9 cellular contexts compared by ENCODE assay signal in the genomic region with DNA sequence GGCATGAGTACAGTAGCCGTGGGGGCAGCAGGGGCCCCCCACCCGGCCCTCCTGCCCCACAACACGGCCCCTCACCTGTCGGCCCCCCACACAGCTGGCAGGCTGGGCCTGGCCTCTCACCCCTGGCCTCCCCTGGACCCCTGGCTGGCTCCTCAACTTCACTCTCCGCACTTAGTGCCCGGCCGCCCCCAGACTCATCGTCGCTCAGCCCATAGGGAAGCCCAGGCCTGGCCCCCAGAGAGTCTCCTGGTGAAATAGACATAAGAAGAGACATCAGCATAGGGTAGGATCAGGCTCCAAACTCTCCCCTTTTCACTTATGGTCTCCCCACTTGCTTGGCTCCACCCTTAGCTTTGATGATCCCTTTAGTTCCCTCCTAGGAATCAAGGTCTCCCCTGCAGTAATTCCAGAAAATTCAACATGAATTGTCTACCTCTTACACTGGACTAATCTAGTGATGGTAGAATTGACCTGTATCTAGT. TPM values are rescaled to one million over a fixed set of nuclear protein-coding genes. Genes with fewer than 3 reads are reported as not detected.
DNase-seq lines count a peak whose midpoint lies in the region; FAIRE-seq and TF ChIP-seq lines count a peak whose summit lies in the region.
"Had no signal": no experiment of that assay in that cellular context is flagged by ENCODE, and none has a peak within 500 bp of the region (broad histone marks: within the 10 kb centered on the region; RNA-seq: fewer than 3 reads in every experiment).

No MANE protein-coding gene starts in this region.

- H3K4me1 Mint-ChIP-seq in CD8-positive, alpha-beta memory T cell, result peaks cover 28 to 37% (median 29%) of the 10 kb centered on the region in 3 donors

- peaks cover 20% of the 10 kb centered on the region for H3K4me1 ChIP-seq in CD8-positive, alpha-beta memory T cell (ENCODE audit: insufficient read depth, low read length)
- H3K4me1 ChIP-seq in NT2/D1 (ENCODE audit: insufficient read depth, insufficient read length), result no peaks in the 10 kb centered on the region
- peaks cover 0 to 8% (median 2%) of the 10 kb centered on the region in 4 experiments; a peak in 5 of 7 replicates for H3K4me1 ChIP-seq in H1 (replicated peaks in 1 of 4; ENCODE audit: control insufficient read depth in 3 of 4, insufficient read depth in 4 of 4, low read length in 3 of 4)
- H3K4me1 ChIP-seq in neuron (ENCODE audit: insufficient read depth, low read length), result peaks cover 26% of the 10 kb centered on the region
- peaks cover 4% of the 10 kb centered on the region for H3K4me1 ChIP-seq in ovary (ENCODE audit: insufficient read depth)

- peaks cover 0 to 88% (median 19%) of the 10 kb centered on the region in 3 donors for H3K36me3 Mint-ChIP-seq in CD8-positive, alpha-beta memory T cell

- no peak overlapping the region for H3K23ac ChIP-seq in H1 (ENCODE audit: insufficient read length)

- H2AK5ac ChIP-seq in H1 (ENCODE audit: low read depth, low read length), result no peak overlapping the region

- H4K91ac ChIP-seq in H1 (replicated peaks; ENCODE audit: insufficient read length, low read length), result no peak overlapping the region

- H3K36me3 ChIP-seq in CD8-positive, alpha-beta memory T cell (ENCODE audit: insufficient read depth, low read length), result peaks cover 41% of the 10 kb centered on the region
- H3K36me3 ChIP-seq in NT2/D1 (ENCODE audit: insufficient read depth, insufficient read length, low read length), result peaks cover 76% of the 10 kb centered on the region
- H3K36me3 ChIP-seq in H1 (ENCODE audit: control insufficient read depth in 2 of 4, insufficient read depth in 4 of 4, low read length in 3 of 4), result peaks cover 43 to 68% (median 59%) of the 10 kb centered on the region in 4 experiments
- H3K36me3 ChIP-seq in neuron (ENCODE audit: insufficient read depth, low read length), result peaks cover 76% of the 10 kb centered on the region
- H3K36me3 ChIP-seq in ovary, result no peaks in the 10 kb centered on the region
- H3K36me3 ChIP-seq in brain microvascular endothelial cell (replicated peaks), result peaks cover 68% of the 10 kb centered on the region

- TF ChIP-seq RAD21 in H1 (IDR thresholded peaks at IDR 0.05 in 1 of 2, conservative IDR thresholded peaks at IDR 0.05 in 1 of 2; ENCODE audit: low read depth in 2 of 2, low read length in 2 of 2), result no peak

- no peak overlapping the region for H2BK12ac ChIP-seq in H1 (ENCODE audit: low read depth, low read length)

- TF ChIP-seq POLR2A in H1 (IDR thresholded peaks at IDR 0.05; ENCODE audit: control extremely low read depth in 1 of 2, low read depth in 2 of 2, low read length in 2 of 2) (no peak), ovary (IDR thresholded peaks at IDR 0.05) (no peak)

- in situ Hi-C loops in brain microvascular endothelial cell (cut with HindIII; ENCODE audit: low pct_ligation_motif_present, low sequenced_read_pairs), result no loop called here

- TF ChIP-seq EP300 in H1 (IDR thresholded peaks at IDR 0.05; ENCODE audit: borderline replicate concordance in 1 of 2, low read depth in 2 of 2, low read length in 2 of 2), result no peak
- TF ChIP-seq EP300 in ovary (IDR thresholded peaks at IDR 0.05), result no peak

- WGBS in H1 (ENCODE audit: extremely low coverage in 1 of 2, insufficient coverage in 1 of 2, insufficient read length in 1 of 2, insufficient replicate concordance in 2 of 2, low coverage in 1 of 2, low lambda C conversion rate in 2 of 2, missing lambda C conversion rate in 1 of 2), 2 experiments, result 96% methylated on average over 9 of the region's 9 CpGs; no CpG with 5 or more reads in 1 of the 2 experiments
- WGBS in ovary, 3 donors, result 64 to 80% (median 75%) methylated on average over 6 to 9 of the region's 9 CpGs

- H3K18ac ChIP-seq in H1 (ENCODE audit: extremely low read depth, low read length), result no peak overlapping the region

- no peak overlapping the region for H2BK15ac ChIP-seq in H1 (ENCODE audit: low read length)

- H3K9me3 Mint-ChIP-seq in CD8-positive, alpha-beta memory T cell, result no peaks in the 10 kb centered on the region

- peak overlapping the region in 7 of 8 donors; percentile 92 to 97 (median 95) for H3K27ac Mint-ChIP-seq in CD8-positive, alpha-beta memory T cell

- peak overlapping the region in 4 of 7 donors; percentile 88 to 93 (median 91) for H3K4me3 Mint-ChIP-seq in CD8-positive, alpha-beta memory T cell

- H3K79me1 ChIP-seq in H1 (ENCODE audit: low read depth, low read length), result peaks cover 5% of the 10 kb centered on the region; the same call in 1 of the 2 replicates

- FAIRE-seq in H1 (lab: Jason Lieb, UNC), result no peak

- H3K56ac ChIP-seq in H1 (replicated peaks; ENCODE audit: insufficient read length, low read depth, low read length), result no peak overlapping the region

- no peak overlapping the region for H3K14ac ChIP-seq in H1 (ENCODE audit: insufficient read length)

- H3K4me2 ChIP-seq in H1 (ENCODE audit: insufficient read depth in 1 of 2, low read depth in 2 of 2, low read length in 2 of 2), result peak overlapping the region; percentile 88 to 96; a peak in 3 of 4 replicates

- H3K27me3 Mint-ChIP-seq in CD8-positive, alpha-beta memory T cell, result no peaks in the 10 kb centered on the region

- intact Hi-C loops in ovary (cut with DNase I), result loop anchor here in 1 of 4 donors (10.0 kb wide), 1 partner anchor 46 kb away; the partner anchor contains the start of gene NRBP1

- no peak overlapping the region for H3K27ac ChIP-seq in CD8-positive, alpha-beta memory T cell (ENCODE audit: low read depth, low read length)
- H3K27ac ChIP-seq in H1 (ENCODE audit: low read depth, low read length) (no peak overlapping the region), ovary (no peak overlapping the region), brain microvascular endothelial cell (no peak overlapping the region)

- no peak overlapping the region for H3K4ac ChIP-seq in H1 (replicated peaks; ENCODE audit: insufficient read length, low read depth, low read length)

- H2BK5ac ChIP-seq in H1 (ENCODE audit: low read depth, low read length), result 0 out of 2 replicates have a peak overlapping the region, but pooled peaks have one; percentile 5

- H3K4me3 ChIP-seq in CD8-positive, alpha-beta memory T cell (ENCODE audit: low read length), result no peak overlapping the region
- H3K4me3 ChIP-seq in NT2/D1 (ENCODE audit: insufficient read length, low read depth) (no peak overlapping the region), H1 (ENCODE audit: extremely low read depth in 1 of 4, insufficient read depth in 2 of 4, low read depth in 3 of 4, low read length in 4 of 4) (peak overlapping the region in 2 of 4 experiments; percentile 77 to 96; a peak in 3 of 8 replicates), neuron (ENCODE audit: low read length) (peak overlapping the region; percentile 73), ovary (no peak overlapping the region), brain microvascular endothelial cell (ENCODE audit: low read depth, low read length) (no peak overlapping the region)

- no peak overlapping the region for H2BK20ac ChIP-seq in H1 (ENCODE audit: low read length)

- no peak overlapping the region for H2BK120ac ChIP-seq in H1 (replicated peaks; ENCODE audit: low read depth, low read length)

- peak overlapping the region; percentile 75 for H4K8ac ChIP-seq in H1 (ENCODE audit: extremely low read depth, insufficient read depth, low read length)

- no peak for TF ChIP-seq CTCF in H1 (IDR thresholded peaks at IDR 0.05; ENCODE audit: control extremely low read depth in 1 of 3, insufficient read depth in 1 of 3, low read depth in 1 of 3, low read length in 3 of 3)
- no peak for TF ChIP-seq CTCF in ovary (IDR thresholded peaks at IDR 0.05)
- TF ChIP-seq CTCF in brain microvascular endothelial cell (IDR thresholded peaks at IDR 0.05; ENCODE audit: low read depth, low read length, missing control alignments), result no peak

- H2AFZ ChIP-seq in H1 (ENCODE audit: low read length) (no peak overlapping the region), neuron (ENCODE audit: low read depth, low read length) (no peak overlapping the region)

- H3K9me3 ChIP-seq in CD8-positive, alpha-beta memory T cell (ENCODE audit: low read length), result no peaks in the 10 kb centered on the region
- H3K9me3 ChIP-seq in NT2/D1 (ENCODE audit: insufficient read depth, low read length) (no peaks in the 10 kb centered on the region), H1 (ENCODE audit: insufficient read depth in 2 of 2, low read depth in 1 of 2, low read length in 1 of 2) (no peaks in the 10 kb centered on the region), neuron (ENCODE audit: low read length) (no peaks in the 10 kb centered on the region), ovary (no peaks in the 10 kb centered on the region)

- no peaks in the 10 kb centered on the region for H3K27me3 ChIP-seq in CD8-positive, alpha-beta memory T cell (ENCODE audit: insufficient read depth, low read length, poor library complexity, severe bottlenecking)
- H3K27me3 ChIP-seq in NT2/D1 (ENCODE audit: insufficient read depth, insufficient read length) (no peaks in the 10 kb centered on the region), H1 (replicated peaks in 1 of 4; ENCODE audit: control insufficient read depth in 3 of 4, extremely low read depth in 1 of 4, insufficient read depth in 3 of 4, low read length in 3 of 4) (no peaks in the 10 kb centered on the region), neuron (ENCODE audit: insufficient read depth, low read length) (no peaks in the 10 kb centered on the region), ovary (no peaks in the 10 kb centered on the region), brain microvascular endothelial cell (replicated peaks) (no peaks in the 10 kb centered on the region)

- peaks cover 0 to 12% of the 10 kb centered on the region in 2 experiments; a peak in 2 of 4 replicates for H3K79me2 ChIP-seq in H1 (ENCODE audit: control insufficient read depth in 1 of 2, insufficient read depth in 2 of 2, low read length in 2 of 2)

- POLR2A ChIA-PET in CD8-positive, alpha-beta memory T cell (lab: Charles Lee), result interaction anchor here (1.4 to 2.6 kb wide), 3 partner anchors 7 to 31 kb away, joined by 4 to 18 read pairs (median 4); partner anchors contain the start of genes EIF2B4 and PPM1G
- POLR2A ChIA-PET in H1 (lab: Charles Lee; ENCODE audit: partially characterized antibody), result interaction anchor here (0.8 to 9.5 kb wide), 15 partner anchors 7 to 250 kb away, joined by 3 to 114 read pairs (median 6); partner anchors contain the start of genes CCDC121, EIF2B4, GPN1 and GTF3C2

- H3K23me2 ChIP-seq in H1 (ENCODE audit: low read depth, low read length), result peaks cover 7% of the 10 kb centered on the region

- H3K9ac ChIP-seq in NT2/D1 (ENCODE audit: insufficient read length, low read depth), result peak overlapping the region; percentile 95
- H3K9ac ChIP-seq in H1 (replicated peaks in 1 of 4; ENCODE audit: extremely low read depth in 1 of 4, low read depth in 3 of 4, low read length in 3 of 4), result no peak overlapping the region

- H4K5ac ChIP-seq in H1 (ENCODE audit: insufficient read length, low read depth, low read length), result no peak overlapping the region

- H4K20me1 ChIP-seq in H1 (replicated peaks in 1 of 2; ENCODE audit: control insufficient read depth in 1 of 2, insufficient read depth in 2 of 2, low read length in 2 of 2), result peaks cover 4 to 12% of the 10 kb centered on the region in 2 experiments

- CTCF ChIA-PET in CD8-positive, alpha-beta memory T cell (lab: Charles Lee), result interaction anchor here (1.5 to 4.0 kb wide), 3 partner anchors 8 to 31 kb away, joined by 3 to 21 read pairs (median 7); partner anchors contain the start of genes EIF2B4, PPM1G and SNX17
- CTCF ChIA-PET in H1 (lab: Charles Lee; ENCODE audit: partially characterized antibody), result interaction anchor here (0.9 to 1.4 kb wide), 7 partner anchors 8 to 67 kb away, joined by 3 to 9 read pairs (median 3); partner anchors contain the start of gene GTF3C2

- DNase-seq in CD8-positive, alpha-beta memory T cell, result no peak
- DNase-seq in NT2/D1 (ENCODE audit: low read depth, low spot score) (no peak), H1 (ENCODE audit: low read depth in 1 of 2, low spot score in 2 of 2) (no peak), ovary (no peak), brain microvascular endothelial cell (no peak)
- DNase-seq in effector CD8-positive, alpha-beta T cell (lab: John Stamatoyannopoulos, UW), result no peak
- no peak for DNase-seq in stimulated activated CD4-positive, alpha-beta T cell treated with anti-CD3 and anti-CD28 coated beads, Interleukin-15, amount 100 ng/mL, for 24 hours
- DNase-seq: NCI-H510A had no signal

RNA-seq across cellular contexts. Expression of gene ZNF513, which starts 1.7 kb away (rescaled TPM):
- 1 to 10 TPM; 9.2 to 9.9 TPM for total RNA-seq in CD8-positive, alpha-beta memory T cell
- polyA plus RNA-seq in CD8-positive, alpha-beta memory T cell, result 4.7 TPM
- 17.3 and 18.8 TPM in 2 replicates for total RNA-seq in H1 (2021; fragmentation: NEBNext Ultra II Directional; extraction: Animal tissue kit (Norgen Biotek cat#: 25700))
- polyA plus RNA-seq in H1 (2011; rRNA removed), result 29.5 and 35.0 TPM in 2 replicates
- polyA plus RNA-seq in H1 (2011; cell fraction: cytosol; rRNA removed), result 26.3 TPM
- polyA plus RNA-seq in H1 (2011; cell fraction: nucleus; rRNA removed), result 41.9 TPM
- polyA plus RNA-seq in H1 (2012, experiment 1 of 2), result 11.1 to 21.0 TPM (median 18.9 TPM) in 4 replicates
- polyA plus RNA-seq in H1 (2012, experiment 2 of 2), result 14.4 TPM
- 15.4 TPM for polyA plus RNA-seq in H1 (2013, experiment 1 of 2)
- polyA plus RNA-seq in H1 (2013, experiment 2 of 2), result 13.8 TPM
- 8.3 and 10.7 TPM in 2 replicates for polyA minus RNA-seq in H1 (2011; rRNA and poly(A)+ RNA removed)
- polyA minus RNA-seq in H1 (2011; cell fraction: cytosol; rRNA and poly(A)+ RNA removed), result 12.0 TPM
- 17.0 TPM for polyA minus RNA-seq in H1 (2011; cell fraction: nucleus; rRNA and poly(A)+ RNA removed)
- 10 to 100 TPM in 6 of 7 donors, 1 to 10 TPM in 1; 4.8 to 24.1 (median 13.6) TPM for total RNA-seq in ovary
- 10 to 100 TPM in 1 of 2 donors, 1 to 10 TPM in 1; 3.4 to 11.0 TPM for polyA plus RNA-seq in ovary

RNA-seq across cellular contexts. Expression of gene SNX17, which starts 8.4 kb away (rescaled TPM):
- total RNA-seq in CD8-positive, alpha-beta memory T cell, result 100 to 1,000 TPM; 122 to 130 TPM
- 211 TPM for polyA plus RNA-seq in CD8-positive, alpha-beta memory T cell
- 54.9 and 59.1 TPM in 2 replicates for total RNA-seq in H1 (2021; fragmentation: NEBNext Ultra II Directional; extraction: Animal tissue kit (Norgen Biotek cat#: 25700))
- polyA plus RNA-seq in H1 (2011; rRNA removed) (66.2 and 76.8 TPM in 2 replicates), ovary (10 to 100 TPM; 82.5 to 94.3 TPM)
- 64.6 TPM for polyA plus RNA-seq in H1 (2011; cell fraction: cytosol; rRNA removed)
- polyA plus RNA-seq in H1 (2011; cell fraction: nucleus; rRNA removed), result 83.1 TPM
- 49.9 to 71.4 TPM (median 63.8 TPM) in 4 replicates for polyA plus RNA-seq in H1 (2012, experiment 1 of 2)
- 95.1 TPM for polyA plus RNA-seq in H1 (2012, experiment 2 of 2)
- polyA plus RNA-seq in H1 (2013, experiment 1 of 2), result 28.0 TPM
- polyA plus RNA-seq in H1 (2013, experiment 2 of 2), result 24.9 TPM
- polyA minus RNA-seq in H1 (2011; rRNA and poly(A)+ RNA removed), result 55.8 and 56.8 TPM in 2 replicates
- 32.9 TPM for polyA minus RNA-seq in H1 (2011; cell fraction: cytosol; rRNA and poly(A)+ RNA removed)
- 54.7 TPM for polyA minus RNA-seq in H1 (2011; cell fraction: nucleus; rRNA and poly(A)+ RNA removed)
- 100 to 1,000 TPM in 4 of 7 donors, 10 to 100 TPM in 3; 72.3 to 111 (median 100) TPM for total RNA-seq in ovary

RNA-seq across cellular contexts. Expression of gene EIF2B4, which starts 8.7 kb away (rescaled TPM):
- 10 to 100 TPM; 46.6 to 47.1 TPM for total RNA-seq in CD8-positive, alpha-beta memory T cell
- 32.7 TPM for polyA plus RNA-seq in CD8-positive, alpha-beta memory T cell
- total RNA-seq in H1 (2021; fragmentation: NEBNext Ultra II Directional; extraction: Animal tissue kit (Norgen Biotek cat#: 25700)), result 63.2 and 66.0 TPM in 2 replicates
- 60.0 and 61.0 TPM in 2 replicates for polyA plus RNA-seq in H1 (2011; rRNA removed)
- polyA plus RNA-seq in H1 (2011; cell fraction: cytosol; rRNA removed), result 55.4 TPM
- 83.6 TPM for polyA plus RNA-seq in H1 (2011; cell fraction: nucleus; rRNA removed)
- polyA plus RNA-seq in H1 (2012, experiment 1 of 2), result 82.5 to 99.4 TPM (median 88.1 TPM) in 4 replicates
- 54.6 TPM for polyA plus RNA-seq in H1 (2012, experiment 2 of 2)
- 39.3 TPM for polyA plus RNA-seq in H1 (2013, experiment 1 of 2)
- polyA plus RNA-seq in H1 (2013, experiment 2 of 2), result 35.6 TPM
- polyA minus RNA-seq in H1 (2011; rRNA and poly(A)+ RNA removed), result 95.7 and 100 TPM in 2 replicates
- 19.5 TPM for polyA minus RNA-seq in H1 (2011; cell fraction: cytosol; rRNA and poly(A)+ RNA removed)
- 25.6 TPM for polyA minus RNA-seq in H1 (2011; cell fraction: nucleus; rRNA and poly(A)+ RNA removed)
- 10 to 100 TPM; 28.0 to 46.8 (median 39.0) TPM for total RNA-seq in ovary
- polyA plus RNA-seq in ovary, result 10 to 100 TPM; 37.0 to 39.9 TPM

RNA-seq across cellular contexts. Expression of gene GTF3C2, which starts 22.3 kb away (rescaled TPM):
- total RNA-seq in CD8-positive, alpha-beta memory T cell, result 10 to 100 TPM; 76.7 to 81.7 TPM
- polyA plus RNA-seq in CD8-positive, alpha-beta memory T cell, result 43.5 TPM
- total RNA-seq in H1 (2021; fragmentation: NEBNext Ultra II Directional; extraction: Animal tissue kit (Norgen Biotek cat#: 25700)), result 118 and 129 TPM in 2 replicates
- polyA plus RNA-seq in H1 (2011; rRNA removed) (121 and 127 TPM in 2 replicates), ovary (10 to 100 TPM; 26.8 to 49.9 TPM)
- 107 TPM for polyA plus RNA-seq in H1 (2011; cell fraction: cytosol; rRNA removed)
- 166 TPM for polyA plus RNA-seq in H1 (2011; cell fraction: nucleus; rRNA removed)
- 104 to 106 TPM (median 105 TPM) in 4 replicates for polyA plus RNA-seq in H1 (2012, experiment 1 of 2)
- 83.0 TPM for polyA plus RNA-seq in H1 (2012, experiment 2 of 2)
- polyA plus RNA-seq in H1 (2013, experiment 1 of 2), result 62.8 TPM
- 59.8 TPM for polyA plus RNA-seq in H1 (2013, experiment 2 of 2)
- polyA minus RNA-seq in H1 (2011; rRNA and poly(A)+ RNA removed), result 155 TPM in 2 replicates
- 55.5 TPM for polyA minus RNA-seq in H1 (2011; cell fraction: cytosol; rRNA and poly(A)+ RNA removed)
- polyA minus RNA-seq in H1 (2011; cell fraction: nucleus; rRNA and poly(A)+ RNA removed), result 101 TPM
- 10 to 100 TPM; 32.8 to 57.7 (median 45.8) TPM for total RNA-seq in ovary

RNA-seq across cellular contexts. Expression of gene PPM1G, which starts 30.5 kb away (rescaled TPM):
- 100 to 1,000 TPM; 189 to 191 TPM for total RNA-seq in CD8-positive, alpha-beta memory T cell
- polyA plus RNA-seq in CD8-positive, alpha-beta memory T cell, result 104 TPM
- 201 and 203 TPM in 2 replicates for total RNA-seq in H1 (2021; fragmentation: NEBNext Ultra II Directional; extraction: Animal tissue kit (Norgen Biotek cat#: 25700))
- polyA plus RNA-seq in H1 (2011; rRNA removed), result 73.3 and 85.5 TPM in 2 replicates
- polyA plus RNA-seq in H1 (2011; cell fraction: cytosol; rRNA removed), result 120 TPM
- polyA plus RNA-seq in H1 (2011; cell fraction: nucleus; rRNA removed), result 84.9 TPM
- 207 to 249 TPM (median 242 TPM) in 4 replicates for polyA plus RNA-seq in H1 (2012, experiment 1 of 2)
- polyA plus RNA-seq in H1 (2012, experiment 2 of 2), result 166 TPM
- 163 TPM for polyA plus RNA-seq in H1 (2013, experiment 1 of 2)
- 166 TPM for polyA plus RNA-seq in H1 (2013, experiment 2 of 2)
- polyA minus RNA-seq in H1 (2011; rRNA and poly(A)+ RNA removed), result 101 and 112 TPM in 2 replicates
- 103 TPM for polyA minus RNA-seq in H1 (2011; cell fraction: cytosol; rRNA and poly(A)+ RNA removed)
- 45.4 TPM for polyA minus RNA-seq in H1 (2011; cell fraction: nucleus; rRNA and poly(A)+ RNA removed)
- total RNA-seq in ovary, result 10 to 100 TPM; 27.2 to 57.4 (median 48.0) TPM
- polyA plus RNA-seq in ovary, result 10 to 100 TPM; 41.0 to 89.4 TPM
